Comparison of ENCODE assay signal across 8 cellular contexts in genomic region chr9:96071245-96072124, GRCh38.
A peak's percentile ranks its signal among the peaks of the same experiment; 100 is the strongest.
DNase-seq lines count a peak whose midpoint lies in the region; ATAC-seq and TF ChIP-seq lines count a peak whose summit lies in the region.

No MANE protein-coding gene starts in this region.

- H3K79me2 ChIP-seq in DND-41 (ENCODE audit: insufficient read depth, low read length), result no peaks in the 10 kb centered on the region

- H3K4me1 Mint-ChIP-seq in stimulated activated naive CD8-positive, alpha-beta T cell treated with anti-CD3 and anti-CD28 coated beads, Interleukin-15, amount 100 ng/mL, for 72 hours, result no peaks in the 10 kb centered on the region

- no peaks in the 10 kb centered on the region for H4K20me1 ChIP-seq in DND-41 (ENCODE audit: insufficient read depth, low read length)

- DNase-seq in DND-41 (peak; percentile 24), H4 (ENCODE audit: low spot score) (peak; percentile 36), germinal center (ENCODE audit: low spot score) (peak; percentile 32), SKM-1 treated with dmso at 0.1 percent for 144 hours (lab: John Stamatoyannopoulos, UW; ENCODE audit: unreplicated experiment) (no peak), NCI-H187 (lab: John Stamatoyannopoulos, UW) (no peak)
- peak in 1 of 2 donors; percentile 12 for DNase-seq in stimulated activated naive CD8-positive, alpha-beta T cell treated with anti-CD3 and anti-CD28 coated beads, Interleukin-15, amount 100 ng/mL, for 72 hours

- H2AFZ ChIP-seq in DND-41 (ENCODE audit: low read depth, low read length), result no peak overlapping the region

- no peak overlapping the region for H3K27ac ChIP-seq in DND-41 (ENCODE audit: low read length)

- no peaks in the 10 kb centered on the region for H3K9me3 Mint-ChIP-seq in stimulated activated naive CD8-positive, alpha-beta T cell treated with anti-CD3 and anti-CD28 coated beads, Interleukin-15, amount 100 ng/mL, for 72 hours

- TF ChIP-seq CTCF in DND-41 (IDR thresholded peaks at IDR 0.05; ENCODE audit: borderline replicate concordance, extremely low read depth, low read length, poor library complexity, severe bottlenecking) (peak; percentile 51), WI38 (IDR thresholded peaks at IDR 0.05; ENCODE audit: low read depth, low read length) (peak; percentile 62)

- no peak overlapping the region for H3K27ac Mint-ChIP-seq in stimulated activated naive CD8-positive, alpha-beta T cell treated with anti-CD3 and anti-CD28 coated beads, Interleukin-15, amount 100 ng/mL, for 72 hours

- peak; percentile 75 for ATAC-seq in DND-41 (ENCODE audit: insufficient read depth, low read depth)
- ATAC-seq in stimulated activated naive CD8-positive, alpha-beta T cell treated with anti-CD3 and anti-CD28 coated beads, Interleukin-15, amount 100 ng/mL, for 72 hours, result peak; percentile 64
- ATAC-seq in HG03025 (IDR thresholded peaks at IDR 0.05; ENCODE audit: low FRiP score, unreplicated experiment), result no peak

- no peaks in the 10 kb centered on the region for H3K9me3 ChIP-seq in DND-41 (ENCODE audit: insufficient read depth, low read length, severe bottlenecking)

- H3K4me3 ChIP-seq in DND-41 (ENCODE audit: low read depth in 1 of 2, low read length in 2 of 2), result no peak overlapping the region
- H3K4me3 ChIP-seq in WI38 (ENCODE audit: low read depth, low read length), result no peak overlapping the region

- no peak overlapping the region for H3K4me2 ChIP-seq in DND-41 (ENCODE audit: insufficient read depth, low read length)

- no peaks in the 10 kb centered on the region for H3K36me3 ChIP-seq in DND-41 (ENCODE audit: insufficient read depth, low read length)

- no peaks in the 10 kb centered on the region for H3K4me1 ChIP-seq in DND-41 (ENCODE audit: insufficient read depth, low read length)

- peaks cover 18% of the 10 kb centered on the region for H3K27me3 Mint-ChIP-seq in stimulated activated naive CD8-positive, alpha-beta T cell treated with anti-CD3 and anti-CD28 coated beads, Interleukin-15, amount 100 ng/mL, for 72 hours

- no peak overlapping the region for H3K4me3 Mint-ChIP-seq in stimulated activated naive CD8-positive, alpha-beta T cell treated with anti-CD3 and anti-CD28 coated beads, Interleukin-15, amount 100 ng/mL, for 72 hours

- H3K9ac ChIP-seq in DND-41 (ENCODE audit: low read depth, low read length), result no peak overlapping the region

- no peaks in the 10 kb centered on the region for H3K27me3 ChIP-seq in DND-41 (ENCODE audit: insufficient read depth, low read length, poor library complexity)

Comparison
In these comparisons a context has a peak if more than half of its experiments do, and no peak if none do; other contexts are left out.
1. DNase-seq: peak in DND-41 (single experiment), H4 (single experiment) and germinal center (single experiment); none in SKM-1 treated with dmso at 0.1 percent for 144 hours (single experiment) and NCI-H187 (0 of 2).